13 cellular contexts compared by ENCODE assay signal in genomic region chr11:23113887-23114216, GRCh38.
DNase-seq lines count a peak whose midpoint lies in the region; ATAC-seq and TF ChIP-seq lines count a peak whose summit lies in the region.
"Had no signal": no experiment of that assay in that cellular context is flagged by ENCODE, and none has a peak within 500 bp of the region (broad histone marks: within the 10 kb centered on the region; RNA-seq: fewer than 3 reads in every experiment).

No MANE protein-coding gene starts in this region.

- H3K9me3 ChIP-seq in HAP-1 = no peaks in the 10 kb centered on the region

- H3K9me3 Mint-ChIP-seq in Calu3 (ENCODE audit: low read depth, unreplicated experiment) (peaks cover 2% of the 10 kb centered on the region), nephron (peaks cover 13% of the 10 kb centered on the region)

- no peak overlapping the region for H2AFZ ChIP-seq in KMS-11 (ENCODE audit: low read depth)

- H3K4me3 ChIP-seq in KMS-11 (IDR thresholded peaks at IDR 0.05; ENCODE audit: insufficient read depth, low read depth, low read length) (no peak overlapping the region), HAP-1 (no peak overlapping the region)
- H3K4me3 ChIP-seq: BLaER1 treated with 17β-estradiol and CSF1 and Interleukin-3, amounts not matched to agents 10 nM and 100 nM had no signal

- no peak overlapping the region for H3K27ac ChIP-seq in KMS-11
- H3K27ac ChIP-seq in VCaP = peak overlapping the region; percentile 78
- H3K27ac ChIP-seq: BLaER1 treated with 17β-estradiol and CSF1 and Interleukin-3, amounts not matched to agents 10 nM and 100 nM had no signal

- H3K79me2 ChIP-seq in KMS-11 (ENCODE audit: insufficient read depth, low read depth) = no peaks in the 10 kb centered on the region

- no peak overlapping the region for H3K9ac ChIP-seq in KMS-11
- H3K9ac ChIP-seq: BLaER1 treated with 17β-estradiol and CSF1 and Interleukin-3, amounts not matched to agents 10 nM and 100 nM had no signal

- TF ChIP-seq CTCF in Calu3 (IDR thresholded peaks at IDR 0.05; ENCODE audit: unreplicated experiment) (no peak), KMS-11 (conservative IDR thresholded peaks at IDR 0.05; ENCODE audit: low read depth, low read length) (peak; percentile 11; the same call in 1 of the 2 replicates), VCaP (conservative IDR thresholded peaks at IDR 0.05) (peak; percentile 35), nephron (IDR thresholded peaks at IDR 0.05; ENCODE audit: unreplicated experiment in 3 of 3) (no peak)

- H3K4me3 Mint-ChIP-seq in Calu3 (ENCODE audit: low read depth, unreplicated experiment) (peak overlapping the region; percentile 37), nephron (no peak overlapping the region)
- H3K4me3 Mint-ChIP-seq: CD8-positive, alpha-beta T cell had no signal

- H3K36me3 ChIP-seq in KMS-11 (ENCODE audit: insufficient read depth) (no peaks in the 10 kb centered on the region), HAP-1 (replicated peaks) (no peaks in the 10 kb centered on the region)
- H3K36me3 ChIP-seq: BLaER1 treated with 17β-estradiol and CSF1 and Interleukin-3, amounts not matched to agents 10 nM and 100 nM had no signal

- H3K36me3 Mint-ChIP-seq in Calu3 (ENCODE audit: insufficient read depth, unreplicated experiment) (peaks cover 5% of the 10 kb centered on the region), nephron (ENCODE audit: low read depth) (peaks cover 5% of the 10 kb centered on the region)
- H3K36me3 Mint-ChIP-seq: CD8-positive, alpha-beta T cell; IgD-negative memory B cell had no signal

- H3K27me3 ChIP-seq in KMS-11 (ENCODE audit: insufficient read depth, low read depth) = no peaks in the 10 kb centered on the region
- no peaks in the 10 kb centered on the region for H3K27me3 ChIP-seq in HAP-1 (ENCODE audit: low read depth)
- H3K27me3 ChIP-seq: BLaER1 treated with 17β-estradiol and CSF1 and Interleukin-3, amounts not matched to agents 10 nM and 100 nM had no signal

- peaks cover 11% of the 10 kb centered on the region for H3K4me1 ChIP-seq in KMS-11 (ENCODE audit: low read depth, poor library complexity, severe bottlenecking)
- H3K4me1 ChIP-seq in HAP-1 = no peaks in the 10 kb centered on the region
- H3K4me1 ChIP-seq: BLaER1 treated with 17β-estradiol and CSF1 and Interleukin-3, amounts not matched to agents 10 nM and 100 nM had no signal

- H4K20me1 ChIP-seq in KMS-11 (ENCODE audit: insufficient read depth) = no peaks in the 10 kb centered on the region
- H4K20me1 ChIP-seq: BLaER1 treated with 17β-estradiol and CSF1 and Interleukin-3, amounts not matched to agents 10 nM and 100 nM had no signal

- no peaks in the 10 kb centered on the region for H3K27me3 Mint-ChIP-seq in Calu3 (ENCODE audit: unreplicated experiment)
- H3K27me3 Mint-ChIP-seq in nephron (ENCODE audit: low read depth) = peaks cover 3% of the 10 kb centered on the region
- H3K27me3 Mint-ChIP-seq: IgD-negative memory B cell had no signal

- H3K4me1 Mint-ChIP-seq in Calu3 (ENCODE audit: low read depth, unreplicated experiment) (peaks cover 28% of the 10 kb centered on the region), nephron (no peaks in the 10 kb centered on the region)

- DNase-seq in Calu3 (no peak), T-helper 2 cell (no peak), HAP-1 (ENCODE audit: low spot score in 2 of 2) (no peak)
- DNase-seq: CD8-positive, alpha-beta T cell; NCI-H524 treated with DMSO at 0.1 percent for 48 hours; SIG-M5 had no signal

- no peak overlapping the region for H3K27ac Mint-ChIP-seq in Calu3 (ENCODE audit: unreplicated experiment)
- peak overlapping the region; percentile 31 to 53 (median 38) for H3K27ac Mint-ChIP-seq in nephron
- H3K27ac Mint-ChIP-seq: CD8-positive, alpha-beta T cell; IgD-negative memory B cell had no signal

- ATAC-seq in HG02588 (IDR thresholded peaks at IDR 0.05; ENCODE audit: unreplicated experiment) = no peak
- no peak for ATAC-seq in HG02759 (IDR thresholded peaks at IDR 0.05; ENCODE audit: unreplicated experiment)
- ATAC-seq: CD8-positive, alpha-beta T cell had no signal

- H3K4me2 ChIP-seq in KMS-11 = no peak overlapping the region
- H3K4me2 ChIP-seq: BLaER1 treated with 17β-estradiol and CSF1 and Interleukin-3, amounts not matched to agents 10 nM and 100 nM had no signal

- in situ Hi-C loops in HAP-1 (cut with MboI; ENCODE audit: low sequenced_read_pairs) = no loop called here

- intact Hi-C loops in Calu3 (cut with micrococcal nuclease; ENCODE audit: unreplicated experiment) = loop anchor here (1.0 to 5.0 kb wide), 6 partner anchors 92 to 1273 kb away; no protein-coding TSS in a partner anchor

- BruUV-seq in Calu3 (replicated peaks; lab: Mats Ljungman, UMichigan) = no TSS peak

- CTCF ChIA-PET in Calu3 (lab: Charles Lee) = interaction anchor here (0.6 to 2.7 kb wide), 9 partner anchors 9 to 1273 kb away, joined by 3 to 12 read pairs (median 5); no protein-coding TSS in a partner anchor

Comparison
In these comparisons a context has a peak if more than half of its experiments do, and no peak if none do; other contexts are left out.
1. CTCF ChIP-seq: peak in KMS-11 (single experiment) and VCaP (single experiment); none in Calu3 (single experiment) and nephron (0 of 3).